Comparison of ENCODE assay signal across 8 cellular contexts in genomic region chr22:24247564-24248344, GRCh38. TPM values are rescaled to one million over a fixed set of nuclear protein-coding genes. Genes with fewer than 3 reads are reported as not detected.
DNase-seq lines count a peak whose midpoint lies in the region; ATAC-seq and TF ChIP-seq lines count a peak whose summit lies in the region.

No MANE protein-coding gene starts in this region.

- no TSS peak for BruUV-seq in HCT116 (replicated peaks; lab: Mats Ljungman, UMichigan)

- H2AFZ ChIP-seq in HCT116 (ENCODE audit: low read depth, low read length, poor library complexity, severe bottlenecking) = no peak overlapping the region

- peak; percentile 100 for ATAC-seq in HCT116
- no peak for ATAC-seq in HG03039 (IDR thresholded peaks at IDR 0.05; ENCODE audit: unreplicated experiment)

- TF ChIP-seq CTCF in HCT116 (IDR thresholded peaks at IDR 0.05 in 2 of 3, conservative IDR thresholded peaks at IDR 0.05 in 1 of 3; ENCODE audit: borderline replicate concordance in 1 of 3, insufficient read depth in 1 of 3, low read depth in 2 of 3, low read length in 2 of 3) = peak; percentile 80 to 94 (median 85)
- TF ChIP-seq CTCF in Peyer's patch (IDR thresholded peaks at IDR 0.05) = peak; percentile 66 to 80 (median 77)
- TF ChIP-seq CTCF in type B pancreatic cell (conservative IDR thresholded peaks at IDR 0.05) = peak; percentile 86

- no peak for TF ChIP-seq POLR2A in HCT116 (IDR thresholded peaks at IDR 0.05; ENCODE audit: borderline replicate concordance, extremely low read depth, insufficient read depth, insufficient read length)
- no peak for TF ChIP-seq POLR2A in Peyer's patch (IDR thresholded peaks at IDR 0.05)

- peak in 4 of 5 donors; percentile 24 to 28 (median 26) for DNase-seq in CD4-positive, alpha-beta memory T cell
- DNase-seq in HCT116 (ENCODE audit: low read depth, low spot score) (peak; percentile 43), Peyer's patch (peak; percentile 69 to 88 (median 80)), foreskin melanocyte (peak; percentile 61), non-pigmented ciliary epithelial cell (ENCODE audit: low read depth) (peak; percentile 75), type B pancreatic cell (ENCODE audit: extremely low spot score, unreplicated experiment) (peak; percentile 84)
- peak; percentile 80 for DNase-seq in activated effector memory CD4-positive, alpha-beta T cell treated with anti-CD3 and anti-CD28 coated beads, Interleukin-2, amount 50 U/mL, for 16 hours

- RAD21 ChIA-PET in HCT116 (lab: Charles Lee; ENCODE audit: low non-redundant PET in 1 of 2, low total read pairs in 2 of 2, uncharacterized antibody in 2 of 2, unreplicated experiment in 2 of 2) = interaction anchor here (0.6 to 1.8 kb wide), 7 partner anchors 17 to 58 kb away, joined by 3 to 42 read pairs (median 4); no protein-coding TSS in a partner anchor

- H3K36me3 ChIP-seq in CD4-positive, alpha-beta memory T cell (ENCODE audit: insufficient read depth, low read length) = no peaks in the 10 kb centered on the region
- no peaks in the 10 kb centered on the region for H3K36me3 ChIP-seq in HCT116 (ENCODE audit: control insufficient read depth in 1 of 2, insufficient read depth in 2 of 2, low read length in 2 of 2)
- no peaks in the 10 kb centered on the region for H3K36me3 ChIP-seq in Peyer's patch

- H3K27me3 Mint-ChIP-seq in CD4-positive, alpha-beta memory T cell = no peaks in the 10 kb centered on the region
- no peaks in the 10 kb centered on the region for H3K27me3 Mint-ChIP-seq in type B pancreatic cell

- no peaks in the 10 kb centered on the region for H3K9me3 Mint-ChIP-seq in CD4-positive, alpha-beta memory T cell
- no peaks in the 10 kb centered on the region for H3K9me3 Mint-ChIP-seq in type B pancreatic cell

- H3K27ac Mint-ChIP-seq in CD4-positive, alpha-beta memory T cell = no peak overlapping the region
- no peak overlapping the region for H3K27ac Mint-ChIP-seq in type B pancreatic cell

- H3K27ac ChIP-seq in CD4-positive, alpha-beta memory T cell (ENCODE audit: low read depth, low read length) = no peak overlapping the region
- H3K27ac ChIP-seq in HCT116 (ENCODE audit: low read depth, low read length) (peak overlapping the region; percentile 55; the same call in 1 of the 2 replicates), Peyer's patch (peak overlapping the region in 2 of 4 donors; percentile 74 to 92)

- peaks cover 13% of the 10 kb centered on the region for H3K4me1 ChIP-seq in CD4-positive, alpha-beta memory T cell (ENCODE audit: insufficient read depth, low read length)
- H3K4me1 ChIP-seq in HCT116 (ENCODE audit: control insufficient read depth in 1 of 2, insufficient read depth in 2 of 2, low read length in 2 of 2) (peaks cover 20 to 28% of the 10 kb centered on the region in 2 experiments), Peyer's patch (peaks cover 0 to 8% (median 0%) of the 10 kb centered on the region in 4 donors)

- H3K4me3 Mint-ChIP-seq in CD4-positive, alpha-beta memory T cell = no peak overlapping the region
- no peak overlapping the region for H3K4me3 Mint-ChIP-seq in type B pancreatic cell

- H3K36me3 Mint-ChIP-seq in CD4-positive, alpha-beta memory T cell = no peaks in the 10 kb centered on the region
- H3K36me3 Mint-ChIP-seq in type B pancreatic cell = no peaks in the 10 kb centered on the region

- CTCF ChIA-PET in CD4-positive, alpha-beta memory T cell (lab: Charles Lee; ENCODE audit: partially characterized antibody) = interaction anchor here (0.7 to 0.9 kb wide), 3 partner anchors 21 to 354 kb away, joined by 3 read pairs; partner anchors contain the start of genes CABIN1 and MIF
- CTCF ChIA-PET in HCT116 (lab: Charles Lee) = interaction anchor here (0.6 to 3.5 kb wide), 10 partner anchors 17 to 263 kb away, joined by 3 to 95 read pairs (median 4); no protein-coding TSS in a partner anchor

- H3K9me3 ChIP-seq in CD4-positive, alpha-beta memory T cell (ENCODE audit: control insufficient read depth in 1 of 2, low read length in 2 of 2) = no peaks in the 10 kb centered on the region
- H3K9me3 ChIP-seq in HCT116 (ENCODE audit: control insufficient read depth in 1 of 2, insufficient read depth in 1 of 2, low read depth in 1 of 2, low read length in 2 of 2) (no peaks in the 10 kb centered on the region), Peyer's patch (no peaks in the 10 kb centered on the region)

- no peaks in the 10 kb centered on the region for H3K9me2 ChIP-seq in HCT116 (ENCODE audit: insufficient read depth)

- H3K27me3 ChIP-seq in CD4-positive, alpha-beta memory T cell (ENCODE audit: insufficient read depth, low read length) = no peaks in the 10 kb centered on the region
- H3K27me3 ChIP-seq in HCT116 (ENCODE audit: insufficient read depth, low read length) (no peaks in the 10 kb centered on the region), Peyer's patch (no peaks in the 10 kb centered on the region)

- peak overlapping the region; percentile 24; the same call in 1 of the 2 replicates for H3K4me2 ChIP-seq in HCT116 (ENCODE audit: low read length)

- no peaks in the 10 kb centered on the region for H4K20me1 ChIP-seq in HCT116 (ENCODE audit: insufficient read depth)

- H3K4me1 Mint-ChIP-seq in CD4-positive, alpha-beta memory T cell = peaks cover 10 to 21% (median 14%) of the 10 kb centered on the region in 4 donors
- H3K4me1 Mint-ChIP-seq in type B pancreatic cell (ENCODE audit: unreplicated experiment) = peaks cover 9% of the 10 kb centered on the region

- POLR2A ChIA-PET in CD4-positive, alpha-beta memory T cell (lab: Charles Lee; ENCODE audit: partially characterized antibody) = no interaction called here
- POLR2A ChIA-PET in HCT116 (lab: Charles Lee) = interaction anchor here (0.9 to 1.1 kb wide), 2 partner anchors 46 to 58 kb away, joined by 4 to 5 read pairs; no protein-coding TSS in a partner anchor

- H3K9ac ChIP-seq in HCT116 (ENCODE audit: low read length) = peak overlapping the region; percentile 3; the same call in 1 of the 2 replicates

- TF ChIP-seq RAD21 in HCT116 (IDR thresholded peaks at IDR 0.05; ENCODE audit: low read depth) = peak; percentile 94

- no peak overlapping the region for H3K4me3 ChIP-seq in CD4-positive, alpha-beta memory T cell (ENCODE audit: low read length in 2 of 2)
- no peak overlapping the region for H3K4me3 ChIP-seq in HCT116 (replicated peaks in 1 of 2; ENCODE audit: low read depth in 1 of 2, low read length in 2 of 2)
- H3K4me3 ChIP-seq in Peyer's patch = peak overlapping the region in 1 of 4 donors; percentile 5

- intact Hi-C loops in CD4-positive, alpha-beta memory T cell (cut with micrococcal nuclease) = loop anchor here (5.0 kb wide), 1 partner anchor 140 kb away; no protein-coding TSS in a partner anchor
- intact Hi-C loops in HCT116 (cut with micrococcal nuclease) = loop anchor here (1.0 kb wide), 1 partner anchor 57 kb away; no protein-coding TSS in a partner anchor

- H3K79me2 ChIP-seq in HCT116 (ENCODE audit: insufficient read depth, low read length) = no peaks in the 10 kb centered on the region

TF ChIP-seq in HCT116, 20 proteins besides CTCF, POLR2A, EP300 and RAD21 (continues in another document):
- no peak for TF ChIP-seq EZH2phosphoT487 (IDR thresholded peaks at IDR 0.05; ENCODE audit: borderline replicate concordance)
- TF ChIP-seq CBX3 (IDR thresholded peaks at IDR 0.05; ENCODE audit: low read depth) = no peak
- no peak for TF ChIP-seq ZBTB33 (IDR thresholded peaks at IDR 0.05; ENCODE audit: extremely low read depth, insufficient replicate concordance, low read length)
- TF ChIP-seq MAX (IDR thresholded peaks at IDR 0.05) = no peak
- no peak for TF ChIP-seq YY1 (IDR thresholded peaks at IDR 0.05; ENCODE audit: extremely low read depth, insufficient replicate concordance, low read depth, low read length)
- no peak for TF ChIP-seq ZFX (IDR thresholded peaks at IDR 0.05)
- TF ChIP-seq FOSL1 (IDR thresholded peaks at IDR 0.05; ENCODE audit: low read depth) = no peak
- no peak for TF ChIP-seq CEBPB (IDR thresholded peaks at IDR 0.05; ENCODE audit: low read depth)
- no peak for TF ChIP-seq EZH2 (IDR thresholded peaks at IDR 0.05)

RNA-seq across cellular contexts. Expression of gene GGT5, which starts 2.9 kb away (rescaled TPM):
- total RNA-seq in CD4-positive, alpha-beta memory T cell = not detected
- polyA plus RNA-seq in CD4-positive, alpha-beta memory T cell = not detected
- 0.57 TPM for total RNA-seq in HCT116 (2021; ENCODE audit: unreplicated experiment)
- 0.14 and 0.42 TPM in 2 replicates for polyA plus RNA-seq in HCT116 (2012)
- total RNA-seq in Peyer's patch = 10 to 100 TPM in 3 of 4 donors, 1 to 10 TPM in 1; 8.9 to 25.2 (median 12.3) TPM
- 0.14 and 0.80 TPM in 2 replicates for total RNA-seq in type B pancreatic cell (ENCODE audit: low replicate concordance)

RNA-seq across cellular contexts. Expression of gene SPECC1L, which starts 22.9 kb away (rescaled TPM):
- total RNA-seq in CD4-positive, alpha-beta memory T cell = 10 to 100 TPM; 51.1 to 62.1 TPM
- 10 to 100 TPM in 1 of 2 donors, 1 to 10 TPM in 1; 4.3 to 12.9 TPM for polyA plus RNA-seq in CD4-positive, alpha-beta memory T cell
- total RNA-seq in HCT116 (2021; ENCODE audit: unreplicated experiment) (40.8 TPM), Peyer's patch (100 to 1,000 TPM in 1 of 4 donors, 10 to 100 TPM in 3; 24.2 to 147 (median 34.4) TPM), type B pancreatic cell (ENCODE audit: low replicate concordance) (68.7 and 89.0 TPM in 2 replicates)
- polyA plus RNA-seq in HCT116 (2012) = 9.6 and 11.5 TPM in 2 replicates

Comparison
In these comparisons a context has a peak if more than half of its experiments do, and no peak if none do; other contexts are left out.
1. DNase-seq: peak in every context shown above with its lines; median percentile 84 in type B pancreatic cell; 80 in Peyer's patch; 80 in activated effector memory CD4-positive, alpha-beta T cell treated with anti-CD3 and anti-CD28 coated beads, Interleukin-2, amount 50 U/mL, for 16 hours; 75 in non-pigmented ciliary epithelial cell; 61 in foreskin melanocyte; 43 in HCT116; 26 in CD4-positive, alpha-beta memory T cell.